ENCODE assay signal across 32 cellular contexts in genomic region chr6:17088091-17088611, GRCh38. TPM values are rescaled to one million over a fixed set of nuclear protein-coding genes. Genes with fewer than 3 reads are reported as not detected.
"Had no signal": no experiment of that assay in that cellular context is flagged by ENCODE, and none has a peak within 500 bp of the region (broad histone marks: within the 10 kb centered on the region; RNA-seq: fewer than 3 reads in every experiment).

No MANE protein-coding gene starts in this region.

- H3K4me1 Mint-ChIP-seq: stimulated activated effector memory CD8-positive, alpha-beta T cell treated with anti-CD3 and anti-CD28 coated beads, Interleukin-12 subunit alpha, Interleukin-12 subunit beta, amount 100 ng/mL, for 72 hours; stimulated activated memory B cell treated with anti-CD40 and anti-IgM and Interleukin-4, amounts not matched to agents 10 μg/mL and 1 μg/mL and 100 μg/mL, for 72 hours; stimulated activated naive B cell treated with anti-CD40 and anti-IgM and Interleukin-4, amounts not matched to agents 10 μg/mL and 1 μg/mL and 100 μg/mL, for 72 hours; stimulated activated naive CD8-positive, alpha-beta T cell treated with anti-CD3 and anti-CD28 coated beads, Interleukin-15, amount 100 ng/mL, for 72 hours had no signal

- H3K27ac Mint-ChIP-seq: stimulated activated effector memory CD8-positive, alpha-beta T cell treated with anti-CD3 and anti-CD28 coated beads, Interleukin-12 subunit alpha, Interleukin-12 subunit beta, amount 100 ng/mL, for 72 hours; stimulated activated memory B cell treated with anti-CD40 and anti-IgM and Interleukin-4, amounts not matched to agents 10 μg/mL and 1 μg/mL and 100 μg/mL, for 72 hours; stimulated activated naive B cell treated with anti-CD40 and anti-IgM and Interleukin-4, amounts not matched to agents 10 μg/mL and 1 μg/mL and 100 μg/mL, for 72 hours; stimulated activated naive CD8-positive, alpha-beta T cell treated with anti-CD3 and anti-CD28 coated beads, Interleukin-15, amount 100 ng/mL, for 72 hours; stimulated activated naive CD8-positive, alpha-beta T cell treated with anti-CD3 and anti-CD28 coated beads, Interleukin-15, Interleukin-2, amounts not matched to agents 100 ng/mL and 50 ng/mL, for 24 hours; type B pancreatic cell had no signal

- H3K36me3 Mint-ChIP-seq: stimulated activated effector memory CD8-positive, alpha-beta T cell treated with anti-CD3 and anti-CD28 coated beads, Interleukin-12 subunit alpha, Interleukin-12 subunit beta, amount 100 ng/mL, for 72 hours; stimulated activated memory B cell treated with anti-CD40 and anti-IgM and Interleukin-4, amounts not matched to agents 10 μg/mL and 1 μg/mL and 100 μg/mL, for 72 hours; stimulated activated naive B cell treated with anti-CD40 and anti-IgM and Interleukin-4, amounts not matched to agents 10 μg/mL and 1 μg/mL and 100 μg/mL, for 72 hours; type B pancreatic cell had no signal

- ATAC-seq: stimulated activated effector memory CD8-positive, alpha-beta T cell treated with anti-CD3 and anti-CD28 coated beads, Interleukin-12 subunit alpha, Interleukin-12 subunit beta, amount 100 ng/mL, for 72 hours; stimulated activated memory B cell treated with anti-CD40 and anti-IgM and Interleukin-4, amounts not matched to agents 10 μg/mL and 1 μg/mL and 100 μg/mL, for 72 hours; stimulated activated naive B cell treated with anti-CD40 and anti-IgM and Interleukin-4, amounts not matched to agents 10 μg/mL and 1 μg/mL and 100 μg/mL, for 72 hours; stimulated activated naive CD8-positive, alpha-beta T cell treated with anti-CD3 and anti-CD28 coated beads, Interleukin-15, amount 100 ng/mL, for 72 hours; stimulated activated naive CD8-positive, alpha-beta T cell treated with anti-CD3 and anti-CD28 coated beads, Interleukin-15, Interleukin-2, amounts not matched to agents 100 U/mL and 50 U/mL, for 24 hours; upper lobe of right lung had no signal

- H3K4me3 Mint-ChIP-seq: stimulated activated effector memory CD8-positive, alpha-beta T cell treated with anti-CD3 and anti-CD28 coated beads, Interleukin-12 subunit alpha, Interleukin-12 subunit beta, amount 100 ng/mL, for 72 hours; stimulated activated memory B cell treated with anti-CD40 and anti-IgM and Interleukin-4, amounts not matched to agents 10 μg/mL and 1 μg/mL and 100 μg/mL, for 72 hours; stimulated activated naive B cell treated with anti-CD40 and anti-IgM and Interleukin-4, amounts not matched to agents 10 μg/mL and 1 μg/mL and 100 μg/mL, for 72 hours; stimulated activated naive CD8-positive, alpha-beta T cell treated with anti-CD3 and anti-CD28 coated beads, Interleukin-15, amount 100 ng/mL, for 72 hours; stimulated activated naive CD8-positive, alpha-beta T cell treated with anti-CD3 and anti-CD28 coated beads, Interleukin-15, Interleukin-2, amounts not matched to agents 100 ng/mL and 50 ng/mL, for 24 hours; type B pancreatic cell had no signal

- H3K9me3 ChIP-seq: stomach, suprapubic skin, testis, thoracic aorta, thyroid gland, tibial artery, transverse colon, upper lobe of left lung, upper lobe of right lung, uterus, vagina had no signal

- H3K4me1 ChIP-seq: stomach, testis, thyroid gland, tibial artery, tibial nerve, transverse colon, upper lobe of left lung, upper lobe of right lung, uterus, vagina had no signal

- DNase-seq: stimulated activated CD4-positive, alpha-beta T cell treated with anti-CD3 and anti-CD28 coated beads, Interleukin-2, amount 100 ng/mL, for 48 hours; stimulated activated CD4-positive, alpha-beta T cell treated with anti-CD3 and anti-CD28 coated beads, Interleukin-4, amount 100 ng/mL, for 1 hour; stimulated activated CD4-positive, alpha-beta T cell treated with anti-CD3 and anti-CD28 coated beads, Interleukin-4, amount 100 ng/mL, for 24 hours; stimulated activated CD4-positive, alpha-beta T cell treated with anti-CD3 and anti-CD28 coated beads, Interleukin-4, amount 100 ng/mL, for 4 hours; stimulated activated CD8-positive, alpha-beta memory T cell treated with anti-CD3 and anti-CD28 coated beads, Interleukin-4, amount 100 ng/mL, for 48 hours; stimulated activated naive B cell treated with anti-CD40 and anti-IgM and Interleukin-4, amounts not matched to agents 10 μg/mL and 1 μg/mL and 100 μg/mL, for 72 hours; stimulated activated naive CD4-positive, alpha-beta T cell; stimulated activated naive CD4-positive, alpha-beta T cell treated with Interleukin-2 at 50 U/mL for 16 hours; stimulated activated naive CD8-positive, alpha-beta T cell treated with anti-CD3 and anti-CD28 coated beads, Interleukin-15, amount 100 ng/mL, for 72 hours; stimulated activated naive CD8-positive, alpha-beta T cell treated with anti-CD3 and anti-CD28 coated beads, Interleukin-15, Interleukin-2, amounts not matched to agents 100 U/mL and 50 U/mL, for 24 hours; stomach; substantia nigra; testis; thyroid gland; tibial artery; transverse colon; trophoblast cell; upper lobe of left lung; upper lobe of right lung; uterus had no signal

- H3K36me3 ChIP-seq: stomach, suprapubic skin, thoracic aorta, thyroid gland, tibial artery, tibial nerve, upper lobe of left lung, upper lobe of right lung, uterus, vagina had no signal

- H3K27me3 ChIP-seq: stomach, suprapubic skin, testis, thyroid gland, transverse colon, upper lobe of left lung, upper lobe of right lung, uterus, vagina had no signal

- H3K27ac ChIP-seq: stomach, suprapubic skin, testis, thoracic aorta, thyroid gland, tibial artery, tibial nerve, transverse colon, upper lobe of left lung, upper lobe of right lung, uterus, vagina had no signal

- H3K27me3 Mint-ChIP-seq: type B pancreatic cell had no signal

- FAIRE-seq: urothelium cell line had no signal

- H3K4me3 ChIP-seq: stomach, suprapubic skin, testis, thoracic aorta, thyroid gland, tibial artery, tibial nerve, transverse colon, upper lobe of left lung, upper lobe of right lung, uterus, vagina had no signal

RNA-seq across cellular contexts. Expression of gene STMND1, which starts 13.7 kb away (rescaled TPM):
- total RNA-seq: stomach, subcutaneous adipose tissue, thoracic aorta, thyroid gland, tibial nerve, upper lobe of right lung, ureter, urinary bladder, vagina had no signal
- polyA plus RNA-seq: stomach, urinary bladder had no signal
